Comparison of ENCODE assay signal across 1 cellular context in genomic region chr5:56763711-56764466, GRCh38.
TF ChIP-seq lines count a peak whose summit lies in the region.

No MANE protein-coding gene starts in this region.

TF ChIP-seq in K562, 482 proteins besides CTCF, POLR2A, EP300 and RAD21 (continued from another document and continues in another):
- TF ChIP-seq MNT (conservative IDR thresholded peaks at IDR 0.05) (peak in 1 of 2 experiments; percentile 38; a peak in 1 of 4 replicates), ATF3 (IDR thresholded peaks at IDR 0.05) (peak; percentile 69), ATF3 (CRISPR knock-in tag; conservative IDR thresholded peaks at IDR 0.05) (no peak), TOE1 (IDR thresholded peaks at IDR 0.05; ENCODE audit: borderline replicate concordance) (0 out of 2 replicates have a peak, but pooled peaks have one; percentile 44), TOE1 (CRISPR knock-in tag; IDR thresholded peaks at IDR 0.05; ENCODE audit: borderline replicate concordance, low read depth) (no peak), ZBTB40 (IDR thresholded peaks at IDR 0.05) (no peak), ZBTB40 (CRISPR knock-in tag; IDR thresholded peaks at IDR 0.05) (no peak), TBL1XR1 (IDR thresholded peaks at IDR 0.05; ENCODE audit: low read length in 2 of 2) (peak in 1 of 2 experiments; percentile 69; a peak in 2 of 4 replicates), ZNF277 (CRISPR knock-in tag; IDR thresholded peaks at IDR 0.05; ENCODE audit: borderline replicate concordance) (no peak), NFXL1 (CRISPR knock-in tag; IDR thresholded peaks at IDR 0.05) (no peak), RUNX1 (IDR thresholded peaks at IDR 0.05; ENCODE audit: low read depth) (no peak), CREBBP (IDR thresholded peaks at IDR 0.05; ENCODE audit: low read depth, low read length) (no peak), CHCHD3 (CRISPR knock-in tag; IDR thresholded peaks at IDR 0.05) (no peak), VEZF1 (CRISPR knock-in tag; IDR thresholded peaks at IDR 0.05) (no peak; the same call in 1 of the 2 replicates), ILF3 (IDR thresholded peaks at IDR 0.05; ENCODE audit: borderline replicate concordance) (no peak), HMBOX1 (IDR thresholded peaks at IDR 0.05) (peak; percentile 98), TBP (optimal IDR thresholded peaks at IDR 0.05; ENCODE audit: low read depth, low read length) (no peak), ZMIZ1 (IDR thresholded peaks at IDR 0.05; ENCODE audit: low read depth in 2 of 2, low read length in 2 of 2) (peak in 1 of 2 experiments; percentile 77; a peak in 2 of 4 replicates), HDGF (IDR thresholded peaks at IDR 0.05) (no peak), ZSCAN29 (IDR thresholded peaks at IDR 0.05) (no peak), ATF2 (CRISPR knock-in tag; IDR thresholded peaks at IDR 0.05) (no peak), MAFG (tag; conservative IDR thresholded peaks at IDR 0.05) (peak; percentile 71; the same call in 1 of the 2 replicates), HOMEZ (CRISPR knock-in tag; IDR thresholded peaks at IDR 0.05) (no peak), FOXK2 (conservative IDR thresholded peaks at IDR 0.05 in 1 of 2, IDR thresholded peaks at IDR 0.05 in 1 of 2; ENCODE audit: low read depth in 2 of 2) (no peak), STAT6 (CRISPR knock-in tag; IDR thresholded peaks at IDR 0.05) (no peak), ETV1 (tag; conservative IDR thresholded peaks at IDR 0.05; ENCODE audit: low read depth) (peak; percentile 82), ZNF699 (CRISPR knock-in tag; IDR thresholded peaks at IDR 0.05; ENCODE audit: insufficient replicate concordance) (no peak), ZNF583 (CRISPR knock-in tag; IDR thresholded peaks at IDR 0.05) (no peak), RBM39 (optimal IDR thresholded peaks at IDR 0.05; ENCODE audit: low read depth, low read length) (no peak)
